Comparison of ENCODE assay signal across 14 cellular contexts in the genomic region with DNA sequence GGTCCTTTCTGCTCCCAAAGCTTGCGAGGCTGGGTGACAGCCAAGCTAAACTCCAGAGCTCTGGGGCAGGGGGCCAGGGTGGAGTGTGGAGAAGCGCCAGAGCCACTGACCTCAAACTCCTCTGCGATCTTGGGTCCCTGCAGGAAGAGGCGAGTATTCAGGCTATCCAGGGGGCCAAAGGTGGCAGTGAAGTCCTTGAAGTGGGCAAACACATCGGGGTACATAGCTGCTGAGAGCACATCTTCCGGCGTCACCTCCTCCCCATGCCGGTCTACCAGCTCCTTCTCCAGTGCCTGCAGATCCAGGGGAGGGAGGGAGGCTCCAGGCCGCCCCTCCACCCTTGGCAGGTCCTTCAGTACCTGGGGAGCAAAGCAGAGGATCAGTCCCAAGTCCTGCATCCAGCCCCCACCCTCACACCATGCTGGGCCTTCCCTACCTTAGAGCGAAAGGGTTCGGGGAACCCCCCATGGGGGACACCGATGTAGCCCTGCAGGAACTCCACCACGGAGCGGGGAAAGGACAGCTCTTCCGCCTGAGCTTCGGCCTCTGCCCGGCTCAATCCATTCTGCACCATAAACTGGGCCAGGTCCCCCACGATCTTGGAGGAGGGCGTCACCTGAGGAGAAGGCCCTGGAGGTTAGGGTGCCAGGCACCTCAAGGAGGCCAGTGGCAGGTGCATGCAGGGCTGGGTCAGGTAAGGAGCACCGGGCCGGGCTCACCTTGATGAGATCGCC.
"Had no signal": no experiment of that assay in that cellular context is flagged by ENCODE, and none has a peak within 500 bp of the region (broad histone marks: within the 10 kb centered on the region; RNA-seq: fewer than 3 reads in every experiment).

No MANE protein-coding gene starts in this region.

- H3K4me3 Mint-ChIP-seq: activated CD4-positive, alpha-beta memory T cell treated with anti-CD3 and anti-CD28 coated beads for 36 hours; activated T-cell treated with anti-CD3 and anti-CD28 coated beads, Interleukin-2, amount 50 U/mL, for 4 hours; stimulated activated naive B cell treated with anti-CD40 and anti-IgM and Interleukin-4, amounts not matched to agents 10 μg/mL and 1 μg/mL and 100 μg/mL, for 72 hours; type B pancreatic cell had no signal

- H3K9me3 Mint-ChIP-seq: activated CD4-positive, alpha-beta memory T cell treated with anti-CD3 and anti-CD28 coated beads for 36 hours; activated T-cell treated with anti-CD3 and anti-CD28 coated beads, Interleukin-2, amount 50 U/mL, for 4 hours; neural crest cell; stimulated activated naive B cell treated with anti-CD40 and anti-IgM and Interleukin-4, amounts not matched to agents 10 μg/mL and 1 μg/mL and 100 μg/mL, for 72 hours; type B pancreatic cell had no signal

- H3K27ac ChIP-seq: heart right ventricle, left ventricle myocardium inferior, right atrium auricular region had no signal

- H3K9me3 ChIP-seq: heart right ventricle, left ventricle myocardium inferior, right atrium auricular region had no signal

- H3K27me3 ChIP-seq: heart right ventricle, right atrium auricular region had no signal

- H3K4me3 ChIP-seq: heart right ventricle, left ventricle myocardium inferior, right atrium auricular region had no signal

- FAIRE-seq: astrocyte, frontal cortex, islet of Langerhans had no signal

- ATAC-seq: activated T-cell treated with anti-CD3 and anti-CD28 coated beads, Interleukin-2, amount 50 U/mL, for 4 hours; heart right ventricle; stimulated activated naive B cell treated with anti-CD40 and anti-IgM and Interleukin-4, amounts not matched to agents 10 μg/mL and 1 μg/mL and 100 μg/mL, for 72 hours had no signal

- H3K4me1 Mint-ChIP-seq: neural crest cell had no signal

- H3K27me3 Mint-ChIP-seq: activated CD4-positive, alpha-beta memory T cell treated with anti-CD3 and anti-CD28 coated beads for 36 hours; stimulated activated naive B cell treated with anti-CD40 and anti-IgM and Interleukin-4, amounts not matched to agents 10 μg/mL and 1 μg/mL and 100 μg/mL, for 72 hours; type B pancreatic cell had no signal

- DNase-seq: activated CD4-positive, alpha-beta memory T cell treated with anti-CD3 and anti-CD28 coated beads for 36 hours; heart right ventricle; left ventricle myocardium inferior; mesendoderm; stimulated activated CD4-positive, alpha-beta T cell treated with anti-CD3 and anti-CD28 coated beads, Interleukin-1b, Interleukin-23, amount 100 ng/mL, for 48 hours; stimulated activated naive B cell treated with anti-CD40 and anti-IgM and Interleukin-4, amounts not matched to agents 10 μg/mL and 1 μg/mL and 100 μg/mL, for 72 hours; T1000 had no signal

- H3K27ac Mint-ChIP-seq: activated CD4-positive, alpha-beta memory T cell treated with anti-CD3 and anti-CD28 coated beads for 36 hours; type B pancreatic cell had no signal

- H3K36me3 Mint-ChIP-seq: type B pancreatic cell had no signal
